ENCODE assay signal across 18 cellular contexts in genomic region chr5:73615085-73615484, GRCh38.
"Had no signal": no experiment of that assay in that cellular context is flagged by ENCODE, and none has a peak within 500 bp of the region (broad histone marks: within the 10 kb centered on the region; RNA-seq: fewer than 3 reads in every experiment).

No MANE protein-coding gene starts in this region.

- H3K9me3 ChIP-seq: right atrium auricular region, thyroid gland, uterus had no signal

- ATAC-seq: activated CD4-positive, CD25-positive, alpha-beta regulatory T cell treated with anti-CD3 and anti-CD28 coated beads, Interleukin-2, amount 50 U/mL, for 24 hours; left ventricle myocardium superior; natural killer cell treated with Interleukin-12 subunit alpha and Interleukin-12 subunit beta and Interleukin-15 and Interleukin-18, amount 100 ng/mL, for 72 hours; stimulated activated naive B cell treated with anti-CD40 and anti-IgM and Interleukin-4, amounts not matched to agents 10 μg/mL and 1 μg/mL and 100 μg/mL, for 72 hours had no signal

- H3K36me3 ChIP-seq: brain microvascular endothelial cell, right atrium auricular region, thyroid gland, uterus had no signal

- H3K4me1 ChIP-seq: right atrium auricular region, thyroid gland, uterus had no signal

- H3K27me3 ChIP-seq: brain microvascular endothelial cell, right atrium auricular region, thyroid gland, uterus had no signal

- DNase-seq: activated CD4-positive, alpha-beta T cell treated with anti-CD3 and anti-CD28 coated beads, Interleukin-2, amount 50 U/mL, for 1 hour; activated CD8-positive, alpha-beta memory T cell treated with anti-CD3 and anti-CD28 coated beads for 24 hours; activated naive CD8-positive, alpha-beta T cell treated with anti-CD3 and anti-CD28 coated beads, Interleukin-2, amount 10 ng/mL, durations not matched to agents 7 days and 5 days; anterior cingulate cortex; brain microvascular endothelial cell; cerebellar nuclear complex; effector memory CD4-positive, alpha-beta T cell; kidney; left ventricle myocardium superior; mesenchymal stem cell; stimulated activated CD4-positive, alpha-beta T cell treated with anti-CD3 and anti-CD28 coated beads, Interleukin-15, amount 100 ng/mL, for 24 hours; stimulated activated CD4-positive, alpha-beta T cell treated with anti-CD3 and anti-CD28 coated beads, Interleukin-4, amount 100 ng/mL, for 1 hour; stimulated activated naive B cell treated with anti-CD40 and anti-IgM and Interleukin-4, amounts not matched to agents 10 μg/mL and 1 μg/mL and 100 μg/mL, for 72 hours; thyroid gland; uterus had no signal

- H3K4me3 ChIP-seq: right atrium auricular region, thyroid gland, uterus had no signal

- H3K27ac ChIP-seq: brain microvascular endothelial cell, right atrium auricular region, thyroid gland, uterus had no signal
